Comparison of ENCODE assay signal across 8 cellular contexts in genomic region chr13:111474136-111475002, GRCh38.
DNase-seq lines count a peak whose midpoint lies in the region; ATAC-seq and TF ChIP-seq lines count a peak whose summit lies in the region.

No MANE protein-coding gene starts in this region.

- TF ChIP-seq CTCF in BJ (IDR thresholded peaks at IDR 0.05; ENCODE audit: insufficient read depth, low read depth, low read length) (peak; percentile 48), liver (IDR thresholded peaks at IDR 0.05; ENCODE audit: low read depth, low read length, missing input control) (peak; percentile 75)

- no peak overlapping the region for H3K4me3 ChIP-seq in BJ (ENCODE audit: low read depth, low read length)
- H3K4me3 ChIP-seq in liver (ENCODE audit: low read depth in 1 of 3, low read length in 3 of 3): no peak overlapping the region

- intact Hi-C loops in activated naive CD4-positive, alpha-beta T cell treated with anti-CD3 and anti-CD28 coated beads for 36 hours (cut with micrococcal nuclease): loop anchor here (1.0 kb wide), 2 partner anchors 970 to 1132 kb away; no protein-coding TSS in a partner anchor

- no peak overlapping the region for H3K27ac Mint-ChIP-seq in activated T-cell treated with anti-CD3 and anti-CD28 coated beads, Interleukin-2, amount 50 U/mL, for 24 hours
- H3K27ac Mint-ChIP-seq in activated naive CD4-positive, alpha-beta T cell treated with anti-CD3 and anti-CD28 coated beads for 36 hours: no peak overlapping the region

- no peak overlapping the region for H3K4me3 Mint-ChIP-seq in activated T-cell treated with anti-CD3 and anti-CD28 coated beads, Interleukin-2, amount 50 U/mL, for 24 hours
- H3K4me3 Mint-ChIP-seq in activated naive CD4-positive, alpha-beta T cell treated with anti-CD3 and anti-CD28 coated beads for 36 hours: no peak overlapping the region

- POLR2A ChIA-PET in BJ (lab: Charles Lee): interaction anchor here (0.6 kb wide), 1 partner anchor 1131 kb away, joined by 4 read pairs; no protein-coding TSS in a partner anchor

- peaks cover 3% of the 10 kb centered on the region for H3K27me3 Mint-ChIP-seq in activated T-cell treated with anti-CD3 and anti-CD28 coated beads, Interleukin-2, amount 50 U/mL, for 24 hours
- no peaks in the 10 kb centered on the region for H3K27me3 Mint-ChIP-seq in activated naive CD4-positive, alpha-beta T cell treated with anti-CD3 and anti-CD28 coated beads for 36 hours (ENCODE audit: low read depth)

- H3K4me1 Mint-ChIP-seq in activated T-cell treated with anti-CD3 and anti-CD28 coated beads, Interleukin-2, amount 50 U/mL, for 24 hours (ENCODE audit: low read depth): no peaks in the 10 kb centered on the region
- H3K4me1 Mint-ChIP-seq in activated naive CD4-positive, alpha-beta T cell treated with anti-CD3 and anti-CD28 coated beads for 36 hours (ENCODE audit: low read depth): no peaks in the 10 kb centered on the region

- H3K36me3 Mint-ChIP-seq in activated T-cell treated with anti-CD3 and anti-CD28 coated beads, Interleukin-2, amount 50 U/mL, for 24 hours (ENCODE audit: low read depth): no peaks in the 10 kb centered on the region
- H3K36me3 Mint-ChIP-seq in activated naive CD4-positive, alpha-beta T cell treated with anti-CD3 and anti-CD28 coated beads for 36 hours (ENCODE audit: low read depth): no peaks in the 10 kb centered on the region

- H3K9ac ChIP-seq in liver (ENCODE audit: low read depth in 1 of 2, low read length in 2 of 2): no peak overlapping the region

- CTCF ChIA-PET in BJ (lab: Yijun Ruan, JAX): interaction anchor here (0.7 to 4.7 kb wide), 17 partner anchors 8 to 1400 kb away, joined by 3 to 52 read pairs (median 4); no protein-coding TSS in a partner anchor
- CTCF ChIA-PET in activated naive CD4-positive, alpha-beta T cell treated with anti-CD3 and anti-CD28 coated beads for 36 hours (lab: Charles Lee): interaction anchor here (1.0 to 1.9 kb wide), 4 partner anchors 14 to 1133 kb away, joined by 4 to 8 read pairs (median 4); no protein-coding TSS in a partner anchor

- TF ChIP-seq RAD21 in liver (IDR thresholded peaks at IDR 0.05): peak; percentile 88 to 90

- no peak overlapping the region for H3K27ac ChIP-seq in liver (ENCODE audit: low read depth in 1 of 2, low read length in 2 of 2)

- no peaks in the 10 kb centered on the region for H3K27me3 ChIP-seq in BJ (ENCODE audit: control insufficient read depth, insufficient read depth, low read length)
- H3K27me3 ChIP-seq in liver (ENCODE audit: control insufficient read depth in 4 of 4, insufficient read depth in 4 of 4, low read length in 3 of 4): peaks cover 0 to 2% (median 0%) of the 10 kb centered on the region in 4 donors

- no peaks in the 10 kb centered on the region for H3K4me1 ChIP-seq in liver (ENCODE audit: control insufficient read depth in 4 of 4, insufficient read depth in 4 of 4, low read length in 3 of 4)

- no peaks in the 10 kb centered on the region for H3K9me3 Mint-ChIP-seq in activated T-cell treated with anti-CD3 and anti-CD28 coated beads, Interleukin-2, amount 50 U/mL, for 24 hours
- H3K9me3 Mint-ChIP-seq in activated naive CD4-positive, alpha-beta T cell treated with anti-CD3 and anti-CD28 coated beads for 36 hours: no peaks in the 10 kb centered on the region

- H3K36me3 ChIP-seq in BJ (ENCODE audit: control insufficient read depth, insufficient read depth, low read length) (no peaks in the 10 kb centered on the region), liver (ENCODE audit: control insufficient read depth in 4 of 4, insufficient read depth in 3 of 4, low read depth in 1 of 4, low read length in 3 of 4) (no peaks in the 10 kb centered on the region)

- 65% methylated on average over 23 of the region's 23 CpGs for WGBS in liver

- no peaks in the 10 kb centered on the region for H3K9me3 ChIP-seq in liver (ENCODE audit: control insufficient read depth in 4 of 4, low read length in 3 of 4)

- DNase-seq in BJ (ENCODE audit: low read depth): no peak
- peak; percentile 7 for DNase-seq in HK-2 (ENCODE audit: unreplicated experiment)
- DNase-seq in NCI-H748 (lab: John Stamatoyannopoulos, UW; ENCODE audit: unreplicated experiment): peak; percentile 86
- DNase-seq in dermis blood vessel endothelial cell: peak; percentile 67
- DNase-seq in activated T-cell treated with anti-CD3 and anti-CD28 coated beads, Interleukin-2, amount 50 U/mL, for 24 hours: no peak
- DNase-seq in activated naive CD4-positive, alpha-beta T cell treated with anti-CD3 and anti-CD28 coated beads for 36 hours: no peak

- no peak for ATAC-seq in GM18868 (IDR thresholded peaks at IDR 0.05; ENCODE audit: unreplicated experiment)

TF ChIP-seq in liver, 16 proteins besides CTCF, POLR2A, EP300 and RAD21:
- TF ChIP-seq RXRA (IDR thresholded peaks at IDR 0.05): no peak
- TF ChIP-seq GABPA (IDR thresholded peaks at IDR 0.05 in 1 of 2, conservative IDR thresholded peaks at IDR 0.05 in 1 of 2): no peak
- TF ChIP-seq REST (IDR thresholded peaks at IDR 0.05): no peak

Comparison
In these comparisons a context has a peak if more than half of its experiments do, and no peak if none do; other contexts are left out.
1. DNase-seq: peak in HK-2 (single experiment), NCI-H748 (single experiment) and dermis blood vessel endothelial cell (single experiment); none in BJ (single experiment), activated T-cell treated with anti-CD3 and anti-CD28 coated beads, Interleukin-2, amount 50 U/mL, for 24 hours (single experiment) and activated naive CD4-positive, alpha-beta T cell treated with anti-CD3 and anti-CD28 coated beads for 36 hours (single experiment).